7 cellular contexts compared by ENCODE assay signal in genomic region chr12:56020437-56021189, GRCh38. TPM values are rescaled to one million over a fixed set of nuclear protein-coding genes. Genes with fewer than 3 reads are reported as not detected.
A peak's percentile ranks its signal among the peaks of the same experiment; 100 is the strongest.
DNase-seq lines count a peak whose midpoint lies in the region; ATAC-seq, FAIRE-seq and TF ChIP-seq lines count a peak whose summit lies in the region.

IKZF4 (plus strand) TSS chr12:56021043; CDS start chr12:56021494, 451 bp downstream.

- CTCF ChIA-PET in activated CD8-positive, alpha-beta T cell treated with anti-CD3 and anti-CD28 coated beads for 36 hours (lab: Charles Lee): interaction anchor here (0.7 to 3.8 kb wide), 3 partner anchors 8 to 95 kb away, joined by 3 to 28 read pairs (median 12); no protein-coding TSS in a partner anchor

- H3K4me3 Mint-ChIP-seq in activated CD8-positive, alpha-beta T cell treated with anti-CD3 and anti-CD28 coated beads for 36 hours: peak within 1 kb of the TSS; percentile 87

- ATAC-seq in activated CD8-positive, alpha-beta T cell treated with anti-CD3 and anti-CD28 coated beads for 36 hours: peak; percentile 43
- ATAC-seq in foreskin keratinocyte (peak; percentile 19), HG02884 (IDR thresholded peaks at IDR 0.05; ENCODE audit: unreplicated experiment) (no peak)

- TF ChIP-seq CTCF in Loucy (conservative IDR thresholded peaks at IDR 0.05; ENCODE audit: low read length) (no peak), foreskin keratinocyte (conservative IDR thresholded peaks at IDR 0.05) (no peak), D721Med (IDR thresholded peaks at IDR 0.05; ENCODE audit: insufficient read depth, missing control alignments) (no peak)
- no peak for TF ChIP-seq CTCF in activated CD8-positive, alpha-beta T cell treated with anti-CD3 and anti-CD28 coated beads for 36 hours (IDR thresholded peaks at IDR 0.05)

- no peak within 1 kb of the TSS for H3K27ac ChIP-seq in foreskin keratinocyte

- no peaks in the 10 kb centered on the region for H3K9me2 ChIP-seq in Loucy (replicated peaks; ENCODE audit: low read depth, low read length)

- H3K27ac Mint-ChIP-seq in activated CD8-positive, alpha-beta T cell treated with anti-CD3 and anti-CD28 coated beads for 36 hours: peak within 1 kb of the TSS; percentile 89

- H3K36me3 ChIP-seq in Loucy (ENCODE audit: insufficient read depth, low read length): no peaks in the 10 kb centered on the region
- H3K36me3 ChIP-seq in neuron (ENCODE audit: insufficient read depth, low read length): peaks cover 24% of the 10 kb centered on the region

- H3F3A ChIP-seq in Loucy (ENCODE audit: low read depth): no peaks in the 10 kb centered on the region

- H2AFZ ChIP-seq in Loucy (ENCODE audit: low read length) (no peak within 1 kb of the TSS; the same call in 1 of the 2 replicates), neuron (ENCODE audit: low read depth, low read length) (no peak within 1 kb of the TSS)

- no peaks in the 10 kb centered on the region for H3K79me2 ChIP-seq in Loucy (ENCODE audit: insufficient read depth, low read length)

- no peaks in the 10 kb centered on the region for H3K27me3 Mint-ChIP-seq in activated CD8-positive, alpha-beta T cell treated with anti-CD3 and anti-CD28 coated beads for 36 hours

- H3K4me3 ChIP-seq in Loucy (ENCODE audit: low read length, poor library complexity, severe bottlenecking): peak within 1 kb of the TSS; percentile 56
- H3K4me3 ChIP-seq in neuron (ENCODE audit: low read length): peak within 1 kb of the TSS; percentile 75

- peak within 1 kb of the TSS; percentile 41 for H3K4me2 ChIP-seq in Loucy (ENCODE audit: low read depth, low read length, poor library complexity, severe bottlenecking)

- no peak for FAIRE-seq in D721Med (lab: Jason Lieb, UNC)

- H3K9me3 Mint-ChIP-seq in activated CD8-positive, alpha-beta T cell treated with anti-CD3 and anti-CD28 coated beads for 36 hours: no peaks in the 10 kb centered on the region

- H3K4me1 Mint-ChIP-seq in activated CD8-positive, alpha-beta T cell treated with anti-CD3 and anti-CD28 coated beads for 36 hours (ENCODE audit: low read depth): peaks cover 31% of the 10 kb centered on the region

- intact Hi-C loops in activated CD8-positive, alpha-beta T cell treated with anti-CD3 and anti-CD28 coated beads for 36 hours (cut with micrococcal nuclease): no loop called here

- no peaks in the 10 kb centered on the region for H4K20me1 ChIP-seq in Loucy (ENCODE audit: insufficient read depth, low read length, poor library complexity, severe bottlenecking)

- POLR2A ChIA-PET in activated CD8-positive, alpha-beta T cell treated with anti-CD3 and anti-CD28 coated beads for 36 hours (lab: Charles Lee): interaction anchor here (0.7 to 2.3 kb wide), 6 partner anchors 10 to 90 kb away, joined by 3 to 15 read pairs (median 4); partner anchors contain the start of gene DGKA

- peak within 1 kb of the TSS; percentile 68 for H3K9ac ChIP-seq in Loucy (ENCODE audit: low read depth, low read length, poor library complexity, severe bottlenecking)

- peak; percentile 43 for DNase-seq in activated CD8-positive, alpha-beta T cell treated with anti-CD3 and anti-CD28 coated beads for 36 hours
- DNase-seq in foreskin keratinocyte (no peak), A172 (ENCODE audit: low spot score) (no peak), D721Med (ENCODE audit: insufficient read length, low spot score) (no peak)

- no peaks in the 10 kb centered on the region for H3K27me3 ChIP-seq in Loucy (ENCODE audit: insufficient read depth, low read length, poor library complexity, severe bottlenecking)
- no peaks in the 10 kb centered on the region for H3K27me3 ChIP-seq in foreskin keratinocyte
- H3K27me3 ChIP-seq in neuron (ENCODE audit: insufficient read depth, low read length): no peaks in the 10 kb centered on the region

- no peaks in the 10 kb centered on the region for H3K9me3 ChIP-seq in Loucy (ENCODE audit: insufficient read depth, low read depth, low read length)
- H3K9me3 ChIP-seq in neuron (ENCODE audit: low read length): no peaks in the 10 kb centered on the region

- H3K4me1 ChIP-seq in Loucy (ENCODE audit: insufficient read depth, low read length, poor library complexity, severe bottlenecking) (peaks cover 4% of the 10 kb centered on the region), foreskin keratinocyte (no peaks in the 10 kb centered on the region), neuron (ENCODE audit: insufficient read depth, low read length) (peaks cover 32% of the 10 kb centered on the region)

- H3K36me3 Mint-ChIP-seq in activated CD8-positive, alpha-beta T cell treated with anti-CD3 and anti-CD28 coated beads for 36 hours (ENCODE audit: low read depth): peaks cover 19% of the 10 kb centered on the region

RNA-seq across cellular contexts. Expression of gene IKZF4, which starts in this region (rescaled TPM):
- 10 to 100 TPM; 20.5 to 20.8 TPM for total RNA-seq in activated CD8-positive, alpha-beta T cell treated with anti-CD3 and anti-CD28 coated beads for 36 hours
- total RNA-seq in foreskin keratinocyte: 1.2 and 1.6 TPM in 2 replicates
- polyA plus RNA-seq in foreskin keratinocyte: 0.62 and 0.91 TPM in 2 replicates
- total RNA-seq in A172 (2014; rRNA removed; shearing (Covaris generic)): 1.4 and 2.4 TPM in 2 replicates
